In genomic region chr3:170075425-170076091, GRCh38 we compare ENCODE assay signal across 28 cellular contexts. TPM values are rescaled to one million over a fixed set of nuclear protein-coding genes. Genes with fewer than 3 reads are reported as not detected.
DNase-seq lines count a peak whose midpoint lies in the region; ATAC-seq, FAIRE-seq and TF ChIP-seq lines count a peak whose summit lies in the region.
"Had no signal": no experiment of that assay in that cellular context is flagged by ENCODE, and none has a peak within 500 bp of the region (broad histone marks: within the 10 kb centered on the region; RNA-seq: fewer than 3 reads in every experiment).

No MANE protein-coding gene starts in this region.

- ATAC-seq in HG02798 (IDR thresholded peaks at IDR 0.05; ENCODE audit: poor library complexity, unreplicated experiment) = no peak
- ATAC-seq in GM19328 (IDR thresholded peaks at IDR 0.05; ENCODE audit: unreplicated experiment) = no peak
- no peak for ATAC-seq in GM21526 (IDR thresholded peaks at IDR 0.05; ENCODE audit: low FRiP score, unreplicated experiment)
- ATAC-seq: A549, GM12878, HCT116 had no signal

- peaks cover 16% of the 10 kb centered on the region; the same call in 1 of the 2 replicates for H3K79me2 ChIP-seq in Karpas-422 (ENCODE audit: low read length)
- H3K79me2 ChIP-seq in astrocyte (ENCODE audit: insufficient read depth, low read length) = no peaks in the 10 kb centered on the region
- peaks cover 46% of the 10 kb centered on the region for H3K79me2 ChIP-seq in parathyroid adenoma

- no peaks in the 10 kb centered on the region for H3K27me3 Mint-ChIP-seq in astrocyte (ENCODE audit: low read depth, unreplicated experiment)
- H3K27me3 Mint-ChIP-seq: CD4-positive, alpha-beta T cell; CD8-positive, alpha-beta memory T cell had no signal

- DNase-seq in Karpas-422 (no peak), astrocyte (ENCODE audit: low read depth) (no peak), kidney (no peak), superior temporal gyrus (ENCODE audit: extremely low spot score) (no peak)
- DNase-seq: 8988T; ACHN; AML-193; BE2C; CD4-positive, alpha-beta T cell; CD8-positive, alpha-beta memory T cell; DMS 273 treated with DMSO at 0.1 percent for 48 hours; DMS79; EL; GDM1; GM23248; H7 had no signal

- no peak overlapping the region for H3K4me3 ChIP-seq in Karpas-422 (ENCODE audit: low read length)
- H3K4me3 ChIP-seq in astrocyte (ENCODE audit: insufficient read depth, low read depth, low read length) = no peak overlapping the region
- H3K4me3 ChIP-seq in kidney (ENCODE audit: low read length in 2 of 2) = peak overlapping the region; percentile 13 to 34
- H3K4me3 ChIP-seq in parathyroid adenoma (ENCODE audit: low read depth, low read length) = no peak overlapping the region
- H3K4me3 ChIP-seq: A549; BLaER1 treated with 17β-estradiol and CSF1 and Interleukin-3, amounts not matched to agents 10 nM and 100 nM; GM12878; GM23248 had no signal

- intact Hi-C loops in kidney (cut with DNase I) = no loop called here

- H4K20me1 ChIP-seq in Karpas-422 (ENCODE audit: insufficient read depth, low read depth, low read length) (no peaks in the 10 kb centered on the region), astrocyte (ENCODE audit: insufficient read depth, low read length) (no peaks in the 10 kb centered on the region)
- H4K20me1 ChIP-seq: BLaER1 treated with 17β-estradiol and CSF1 and Interleukin-3, amounts not matched to agents 10 nM and 100 nM had no signal

- H3K9ac ChIP-seq in Karpas-422 (ENCODE audit: low read length) = peak overlapping the region; percentile 15
- no peak overlapping the region for H3K9ac ChIP-seq in astrocyte (ENCODE audit: low read length)
- H3K9ac ChIP-seq in kidney (ENCODE audit: low read length in 2 of 2) = no peak overlapping the region
- no peak overlapping the region for H3K9ac ChIP-seq in parathyroid adenoma
- H3K9ac ChIP-seq: BLaER1 treated with 17β-estradiol and CSF1 and Interleukin-3, amounts not matched to agents 10 nM and 100 nM; GM23248 had no signal

- H3K27ac ChIP-seq in Karpas-422 (ENCODE audit: low read length) (peak overlapping the region; percentile 76), astrocyte (ENCODE audit: low read depth, low read length) (no peak overlapping the region), kidney (ENCODE audit: low read depth in 2 of 2, low read length in 2 of 2) (peak overlapping the region in 1 of 2 donors; percentile 17), parathyroid adenoma (peak overlapping the region; percentile 66)
- H3K27ac ChIP-seq: A549; BLaER1 treated with 17β-estradiol and CSF1 and Interleukin-3, amounts not matched to agents 10 nM and 100 nM; GM23248 had no signal

- H3K4me2 ChIP-seq in Karpas-422 (ENCODE audit: low read depth, low read length, poor library complexity, severe bottlenecking) (peak overlapping the region; percentile 48), astrocyte (ENCODE audit: low read length) (no peak overlapping the region), parathyroid adenoma (ENCODE audit: low read length) (peak overlapping the region; percentile 45)
- H3K4me2 ChIP-seq: A549; BLaER1 treated with 17β-estradiol and CSF1 and Interleukin-3, amounts not matched to agents 10 nM and 100 nM had no signal

- no peak for TF ChIP-seq CTCF in astrocyte (IDR thresholded peaks at IDR 0.05; ENCODE audit: insufficient read depth, low read depth, low read length)
- no peak for TF ChIP-seq CTCF in kidney (IDR thresholded peaks at IDR 0.05; ENCODE audit: borderline replicate concordance, extremely low read depth, insufficient read depth)
- no peak for TF ChIP-seq CTCF in parathyroid adenoma (IDR thresholded peaks at IDR 0.05)

- no peaks in the 10 kb centered on the region for H3K9me2 ChIP-seq in Karpas-422 (replicated peaks; ENCODE audit: insufficient read depth, low read length)

- H3K9me3 ChIP-seq in Karpas-422 (ENCODE audit: low read length) (peaks cover 4% of the 10 kb centered on the region; the same call in 1 of the 2 replicates), astrocyte (ENCODE audit: insufficient read depth, low read depth, low read length) (no peaks in the 10 kb centered on the region), kidney (ENCODE audit: control insufficient read depth in 1 of 2, low read length in 2 of 2) (peaks cover 0 to 5% of the 10 kb centered on the region in 2 donors), parathyroid adenoma (ENCODE audit: control insufficient read depth, low read length) (no peaks in the 10 kb centered on the region)
- H3K9me3 ChIP-seq: BE2C had no signal

- peaks cover 19% of the 10 kb centered on the region for H3K36me3 Mint-ChIP-seq in astrocyte (ENCODE audit: low read depth, unreplicated experiment)

- peak overlapping the region; percentile 34 for H3K27ac Mint-ChIP-seq in astrocyte (ENCODE audit: unreplicated experiment)
- H3K27ac Mint-ChIP-seq: CD4-positive, alpha-beta T cell; CD8-positive, alpha-beta memory T cell had no signal

- H3K4me1 ChIP-seq in Karpas-422 (ENCODE audit: low read length) (peaks cover 37% of the 10 kb centered on the region), astrocyte (ENCODE audit: insufficient read depth, low read length) (no peaks in the 10 kb centered on the region), kidney (ENCODE audit: control insufficient read depth in 1 of 2, insufficient read depth in 1 of 2, low read depth in 1 of 2, low read length in 2 of 2) (peaks cover 19 to 24% of the 10 kb centered on the region in 2 donors), parathyroid adenoma (peaks cover 47% of the 10 kb centered on the region)

- FAIRE-seq in astrocyte (lab: Jason Lieb, UNC) = no peak
- no peak for FAIRE-seq in kidney (lab: Jason Lieb, UNC)
- FAIRE-seq: A549, D721Med, GM12878, GM19239, H1 had no signal

- H3K27me3 ChIP-seq in Karpas-422 (ENCODE audit: low read length) (no peaks in the 10 kb centered on the region), astrocyte (ENCODE audit: insufficient read depth, low read length) (no peaks in the 10 kb centered on the region), parathyroid adenoma (ENCODE audit: control insufficient read depth, insufficient read depth, low read length) (no peaks in the 10 kb centered on the region)
- H3K27me3 ChIP-seq: BE2C; BLaER1 treated with 17β-estradiol and CSF1 and Interleukin-3, amounts not matched to agents 10 nM and 100 nM had no signal

- peaks cover 4% of the 10 kb centered on the region for H3K9me3 Mint-ChIP-seq in astrocyte (ENCODE audit: unreplicated experiment)

- H3K36me3 ChIP-seq in Karpas-422 (ENCODE audit: insufficient read depth, low read length) (peaks cover 26% of the 10 kb centered on the region), astrocyte (ENCODE audit: insufficient read depth, low read length) (peaks cover 3% of the 10 kb centered on the region), kidney (ENCODE audit: control insufficient read depth in 1 of 2, insufficient read depth in 2 of 2, low read length in 2 of 2) (no peaks in the 10 kb centered on the region), parathyroid adenoma (ENCODE audit: control insufficient read depth, insufficient read depth, low read length) (no peaks in the 10 kb centered on the region)
- H3K36me3 ChIP-seq: BE2C had no signal

- H3K4me1 Mint-ChIP-seq in astrocyte (ENCODE audit: low read depth, unreplicated experiment) = peaks cover 2% of the 10 kb centered on the region
- H3K4me1 Mint-ChIP-seq: CD14-positive monocyte; CD8-positive, alpha-beta memory T cell had no signal

- no peak overlapping the region for H3K4me3 Mint-ChIP-seq in astrocyte (ENCODE audit: unreplicated experiment)
- H3K4me3 Mint-ChIP-seq: CD14-positive monocyte; CD4-positive, alpha-beta T cell; CD8-positive, alpha-beta memory T cell had no signal

- no peak overlapping the region for H2AFZ ChIP-seq in Karpas-422 (ENCODE audit: low read length)
- H2AFZ ChIP-seq in astrocyte (ENCODE audit: low read depth, low read length) = no peak overlapping the region
- no peak overlapping the region for H2AFZ ChIP-seq in parathyroid adenoma
- H2AFZ ChIP-seq: GM23248 had no signal

RNA-seq across cellular contexts. Expression of gene GPR160, which starts 37.8 kb away (rescaled TPM):
- total RNA-seq in Karpas-422 (2014; rRNA removed; shearing (Covaris generic); ENCODE audit: low replicate concordance) = 67.6 and 94.6 TPM in 2 replicates
- total RNA-seq in astrocyte = 0.79 and 1.4 TPM in 2 replicates
- 24.9 TPM for total RNA-seq in kidney
- 23.7 TPM for polyA plus RNA-seq in kidney (ENCODE audit: insufficient read depth, low read depth, low replicate concordance)

Comparison
In these comparisons a context has a peak if more than half of its experiments do, and no peak if none do; other contexts are left out.
1. H3K4me3 ChIP-seq: peak in kidney (2 of 2); none in Karpas-422 (single experiment), astrocyte (single experiment) and parathyroid adenoma (single experiment).
2. RNA of gene GPR160, which starts 37.8 kb away (total RNA-seq): 67.6 to 94.6 TPM in Karpas-422 and 24.9 TPM in kidney (single experiment); 0.79 to 1.4 TPM in astrocyte; every median in the first group is over 10 times any median in the second.